In the genomic region with DNA sequence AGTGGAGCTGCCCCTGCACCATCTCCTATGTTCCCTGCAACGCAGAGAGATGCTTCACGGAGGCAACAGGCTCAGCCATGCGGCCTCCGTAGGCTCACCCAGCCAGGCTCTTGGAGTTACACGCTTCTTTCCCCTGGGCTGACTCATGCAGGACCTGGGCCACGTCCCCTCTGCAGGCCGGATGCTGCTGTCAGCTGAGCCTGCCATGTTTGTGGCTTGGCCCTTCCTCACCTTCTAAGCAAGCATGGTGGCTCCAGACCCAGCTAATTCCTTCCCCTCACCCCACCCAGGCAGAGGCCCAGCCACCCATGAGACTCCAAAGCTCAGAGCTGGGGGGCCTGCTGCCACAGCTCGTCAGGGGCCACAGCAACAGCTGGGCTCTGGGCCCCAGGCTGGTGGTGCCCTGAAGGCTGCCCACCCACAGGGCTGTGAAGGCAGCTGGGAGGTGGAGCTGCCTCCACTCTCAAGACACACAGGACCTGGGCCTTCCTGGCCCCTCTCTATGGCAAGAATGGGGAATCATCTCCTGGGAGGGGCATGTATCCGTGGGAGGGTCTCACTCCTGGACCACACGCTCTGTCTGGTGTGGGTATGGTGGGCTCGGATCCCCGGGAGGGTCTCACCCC, we compare ENCODE assay signal across 2 cellular contexts.
TF ChIP-seq lines count a peak whose summit lies in the region.

No MANE protein-coding gene starts in this region.

TF ChIP-seq in SK-N-SH treated with all-trans-retinoic acid at 6 μM for 48 hours, 23 proteins besides CTCF, POLR2A, EP300 and RAD21 (continued from another document):
- TF ChIP-seq, protein P1, sequence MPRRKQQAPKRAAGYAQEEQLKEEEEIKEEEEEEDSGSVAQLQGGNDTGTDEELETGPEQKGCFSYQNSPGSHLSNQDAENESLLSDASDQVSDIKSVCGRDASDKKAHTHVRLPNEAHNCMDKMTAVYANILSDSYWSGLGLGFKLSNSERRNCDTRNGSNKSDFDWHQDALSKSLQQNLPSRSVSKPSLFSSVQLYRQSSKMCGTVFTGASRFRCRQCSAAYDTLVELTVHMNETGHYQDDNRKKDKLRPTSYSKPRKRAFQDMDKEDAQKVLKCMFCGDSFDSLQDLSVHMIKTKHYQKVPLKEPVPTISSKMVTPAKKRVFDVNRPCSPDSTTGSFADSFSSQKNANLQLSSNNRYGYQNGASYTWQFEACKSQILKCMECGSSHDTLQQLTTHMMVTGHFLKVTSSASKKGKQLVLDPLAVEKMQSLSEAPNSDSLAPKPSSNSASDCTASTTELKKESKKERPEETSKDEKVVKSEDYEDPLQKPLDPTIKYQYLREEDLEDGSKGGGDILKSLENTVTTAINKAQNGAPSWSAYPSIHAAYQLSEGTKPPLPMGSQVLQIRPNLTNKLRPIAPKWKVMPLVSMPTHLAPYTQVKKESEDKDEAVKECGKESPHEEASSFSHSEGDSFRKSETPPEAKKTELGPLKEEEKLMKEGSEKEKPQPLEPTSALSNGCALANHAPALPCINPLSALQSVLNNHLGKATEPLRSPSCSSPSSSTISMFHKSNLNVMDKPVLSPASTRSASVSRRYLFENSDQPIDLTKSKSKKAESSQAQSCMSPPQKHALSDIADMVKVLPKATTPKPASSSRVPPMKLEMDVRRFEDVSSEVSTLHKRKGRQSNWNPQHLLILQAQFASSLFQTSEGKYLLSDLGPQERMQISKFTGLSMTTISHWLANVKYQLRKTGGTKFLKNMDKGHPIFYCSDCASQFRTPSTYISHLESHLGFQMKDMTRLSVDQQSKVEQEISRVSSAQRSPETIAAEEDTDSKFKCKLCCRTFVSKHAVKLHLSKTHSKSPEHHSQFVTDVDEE (CRISPR knock-in tag; IDR thresholded peaks at IDR 0.05): no peak
- TF ChIP-seq PPARA (CRISPR knock-in tag; IDR thresholded peaks at IDR 0.05; ENCODE audit: borderline replicate concordance) (no peak), RARB (CRISPR knock-in tag; IDR thresholded peaks at IDR 0.05) (no peak), TCF4 (CRISPR knock-in tag; IDR thresholded peaks at IDR 0.05; ENCODE audit: borderline replicate concordance) (no peak)

TF ChIP-seq in SK-N-SH, 30 proteins besides CTCF, POLR2A, EP300 and RAD21 (continued from another document):
- TF ChIP-seq, protein P2, sequence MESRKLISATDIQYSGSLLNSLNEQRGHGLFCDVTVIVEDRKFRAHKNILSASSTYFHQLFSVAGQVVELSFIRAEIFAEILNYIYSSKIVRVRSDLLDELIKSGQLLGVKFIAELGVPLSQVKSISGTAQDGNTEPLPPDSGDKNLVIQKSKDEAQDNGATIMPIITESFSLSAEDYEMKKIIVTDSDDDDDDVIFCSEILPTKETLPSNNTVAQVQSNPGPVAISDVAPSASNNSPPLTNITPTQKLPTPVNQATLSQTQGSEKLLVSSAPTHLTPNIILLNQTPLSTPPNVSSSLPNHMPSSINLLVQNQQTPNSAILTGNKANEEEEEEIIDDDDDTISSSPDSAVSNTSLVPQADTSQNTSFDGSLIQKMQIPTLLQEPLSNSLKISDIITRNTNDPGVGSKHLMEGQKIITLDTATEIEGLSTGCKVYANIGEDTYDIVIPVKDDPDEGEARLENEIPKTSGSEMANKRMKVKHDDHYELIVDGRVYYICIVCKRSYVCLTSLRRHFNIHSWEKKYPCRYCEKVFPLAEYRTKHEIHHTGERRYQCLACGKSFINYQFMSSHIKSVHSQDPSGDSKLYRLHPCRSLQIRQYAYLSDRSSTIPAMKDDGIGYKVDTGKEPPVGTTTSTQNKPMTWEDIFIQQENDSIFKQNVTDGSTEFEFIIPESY (IDR thresholded peaks at IDR 0.05; ENCODE audit: borderline replicate concordance, low read depth): no peak
- no peak for TF ChIP-seq YY1 (IDR thresholded peaks at IDR 0.05; ENCODE audit: low read depth)
- TF ChIP-seq RXRA (IDR thresholded peaks at IDR 0.05; ENCODE audit: borderline replicate concordance, low read depth): no peak
- no peak for TF ChIP-seq FOXJ3 (CRISPR knock-in tag; IDR thresholded peaks at IDR 0.05)
- TF ChIP-seq SMC3 (IDR thresholded peaks at IDR 0.05; ENCODE audit: low read depth, low read length): no peak
- TF ChIP-seq JUND (IDR thresholded peaks at IDR 0.05): no peak
- TF ChIP-seq, protein P3, sequence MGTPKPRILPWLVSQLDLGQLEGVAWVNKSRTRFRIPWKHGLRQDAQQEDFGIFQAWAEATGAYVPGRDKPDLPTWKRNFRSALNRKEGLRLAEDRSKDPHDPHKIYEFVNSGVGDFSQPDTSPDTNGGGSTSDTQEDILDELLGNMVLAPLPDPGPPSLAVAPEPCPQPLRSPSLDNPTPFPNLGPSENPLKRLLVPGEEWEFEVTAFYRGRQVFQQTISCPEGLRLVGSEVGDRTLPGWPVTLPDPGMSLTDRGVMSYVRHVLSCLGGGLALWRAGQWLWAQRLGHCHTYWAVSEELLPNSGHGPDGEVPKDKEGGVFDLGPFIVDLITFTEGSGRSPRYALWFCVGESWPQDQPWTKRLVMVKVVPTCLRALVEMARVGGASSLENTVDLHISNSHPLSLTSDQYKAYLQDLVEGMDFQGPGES (IDR thresholded peaks at IDR 0.05; ENCODE audit: low read depth, low read length): no peak
- no peak for TF ChIP-seq GABPA (IDR thresholded peaks at IDR 0.05; ENCODE audit: low read depth)
- no peak for TF ChIP-seq POLR2AphosphoS5 (IDR thresholded peaks at IDR 0.05; ENCODE audit: low read depth, low read length)
- TF ChIP-seq, protein P4, sequence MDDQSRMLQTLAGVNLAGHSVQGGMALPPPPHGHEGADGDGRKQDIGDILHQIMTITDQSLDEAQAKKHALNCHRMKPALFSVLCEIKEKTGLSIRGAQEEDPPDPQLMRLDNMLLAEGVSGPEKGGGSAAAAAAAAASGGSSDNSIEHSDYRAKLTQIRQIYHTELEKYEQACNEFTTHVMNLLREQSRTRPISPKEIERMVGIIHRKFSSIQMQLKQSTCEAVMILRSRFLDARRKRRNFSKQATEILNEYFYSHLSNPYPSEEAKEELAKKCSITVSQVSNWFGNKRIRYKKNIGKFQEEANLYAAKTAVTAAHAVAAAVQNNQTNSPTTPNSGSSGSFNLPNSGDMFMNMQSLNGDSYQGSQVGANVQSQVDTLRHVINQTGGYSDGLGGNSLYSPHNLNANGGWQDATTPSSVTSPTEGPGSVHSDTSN (IDR thresholded peaks at IDR 0.05): no peak
